ENCODE assay signal across 8 cellular contexts in genomic region chr10:58384536-58384998, GRCh38. TPM values are rescaled to one million over a fixed set of nuclear protein-coding genes. Genes with fewer than 3 reads are reported as not detected.
A peak's percentile ranks its signal among the peaks of the same experiment; 100 is the strongest.
DNase-seq lines count a peak whose midpoint lies in the region; ATAC-seq lines count a peak whose summit lies in the region.

No MANE protein-coding gene starts in this region.

- H3K27ac ChIP-seq in substantia nigra (ENCODE audit: low read depth, low read length, poor library complexity, severe bottlenecking), result peak overlapping the region; percentile 92

- peak overlapping the region; percentile 100 for H3K4me3 Mint-ChIP-seq in activated naive CD8-positive, alpha-beta T cell treated with anti-CD3 and anti-CD28 coated beads, Interleukin-2, amount 10 ng/mL, durations not matched to agents 7 days and 5 days
- peak overlapping the region; percentile 93 to 99 (median 99) for H3K4me3 Mint-ChIP-seq in immature natural killer cell

- H3K4me1 Mint-ChIP-seq in activated naive CD8-positive, alpha-beta T cell treated with anti-CD3 and anti-CD28 coated beads, Interleukin-2, amount 10 ng/mL, durations not matched to agents 7 days and 5 days, result peaks cover 21% of the 10 kb centered on the region
- peaks cover 38 to 61% of the 10 kb centered on the region in 2 donors for H3K4me1 Mint-ChIP-seq in immature natural killer cell

- no peaks in the 10 kb centered on the region for H3K9me3 Mint-ChIP-seq in activated naive CD8-positive, alpha-beta T cell treated with anti-CD3 and anti-CD28 coated beads, Interleukin-2, amount 10 ng/mL, durations not matched to agents 7 days and 5 days
- H3K9me3 Mint-ChIP-seq in immature natural killer cell, result no peaks in the 10 kb centered on the region

- H3K36me3 Mint-ChIP-seq in activated naive CD8-positive, alpha-beta T cell treated with anti-CD3 and anti-CD28 coated beads, Interleukin-2, amount 10 ng/mL, durations not matched to agents 7 days and 5 days, result peaks cover 6% of the 10 kb centered on the region
- peaks cover 4 to 11% (median 7%) of the 10 kb centered on the region in 3 donors for H3K36me3 Mint-ChIP-seq in immature natural killer cell

- ATAC-seq in GM18502 (IDR thresholded peaks at IDR 0.05; ENCODE audit: poor library complexity, unreplicated experiment) (peak; percentile 1), HG03066 (IDR thresholded peaks at IDR 0.05; ENCODE audit: low read depth, unreplicated experiment) (peak; percentile 0), GM21576 (IDR thresholded peaks at IDR 0.05; ENCODE audit: unreplicated experiment) (no peak)
- no peak for ATAC-seq in activated naive CD8-positive, alpha-beta T cell treated with anti-CD3 and anti-CD28 coated beads, Interleukin-2, amount 10 ng/mL, durations not matched to agents 7 days and 5 days (ENCODE audit: low read depth)

- POLR2A ChIA-PET in activated naive CD8-positive, alpha-beta T cell treated with anti-CD3 and anti-CD28 coated beads, Interleukin-2, amount 10 ng/mL, durations not matched to agents 7 days and 5 days (lab: Charles Lee), result interaction anchor here (0.9 to 3.3 kb wide), 8 partner anchors 9 to 116 kb away, joined by 3 to 18 read pairs (median 4); partner anchors contain the start of genes CISD1, IPMK and UBE2D1

- H3K27me3 Mint-ChIP-seq in activated naive CD8-positive, alpha-beta T cell treated with anti-CD3 and anti-CD28 coated beads, Interleukin-2, amount 10 ng/mL, durations not matched to agents 7 days and 5 days, result no peaks in the 10 kb centered on the region
- H3K27me3 Mint-ChIP-seq in immature natural killer cell (ENCODE audit: low read depth in 3 of 3), result peaks cover 7 to 12% (median 11%) of the 10 kb centered on the region in 3 donors

- DNase-seq in activated naive CD8-positive, alpha-beta T cell treated with anti-CD3 and anti-CD28 coated beads, Interleukin-2, amount 10 ng/mL, durations not matched to agents 7 days and 5 days, result no peak
- DNase-seq in immature natural killer cell, result no peak
- no peak for DNase-seq in substantia nigra (lab: John Stamatoyannopoulos, UW)
- DNase-seq in GF-D8 (lab: John Stamatoyannopoulos, UW), result no peak
- no peak for DNase-seq in NCI-H1417 treated with DMSO at 0.1 percent for 48 hours (lab: John Stamatoyannopoulos, UW)

- peak overlapping the region; percentile 99 for H3K27ac Mint-ChIP-seq in activated naive CD8-positive, alpha-beta T cell treated with anti-CD3 and anti-CD28 coated beads, Interleukin-2, amount 10 ng/mL, durations not matched to agents 7 days and 5 days
- peak overlapping the region; percentile 84 to 95 (median 90) for H3K27ac Mint-ChIP-seq in immature natural killer cell

RNA-seq across cellular contexts. Expression of gene TFAM, which starts 0.6 kb away (rescaled TPM):
- 10 to 100 TPM; 52.7 to 56.8 TPM for total RNA-seq in activated naive CD8-positive, alpha-beta T cell treated with anti-CD3 and anti-CD28 coated beads, Interleukin-2, amount 10 ng/mL, durations not matched to agents 7 days and 5 days
- 10 to 100 TPM; 27.8 to 49.7 (median 44.8) TPM for polyA plus RNA-seq in immature natural killer cell

RNA-seq across cellular contexts. Expression of gene UBE2D1, which starts 49.8 kb away (rescaled TPM):
- total RNA-seq in activated naive CD8-positive, alpha-beta T cell treated with anti-CD3 and anti-CD28 coated beads, Interleukin-2, amount 10 ng/mL, durations not matched to agents 7 days and 5 days, result 10 to 100 TPM; 10.9 to 12.7 TPM
- polyA plus RNA-seq in immature natural killer cell, result 10 to 100 TPM; 11.7 to 23.1 (median 18.4) TPM

Comparison
In these comparisons a context has a peak if more than half of its experiments do, and no peak if none do; other contexts are left out.
1. ATAC-seq: peak in GM18502 (single experiment) and HG03066 (single experiment); none in activated naive CD8-positive, alpha-beta T cell treated with anti-CD3 and anti-CD28 coated beads, Interleukin-2, amount 10 ng/mL, durations not matched to agents 7 days and 5 days (single experiment) and GM21576 (single experiment).